20 cellular contexts compared by ENCODE assay signal in the genomic region with DNA sequence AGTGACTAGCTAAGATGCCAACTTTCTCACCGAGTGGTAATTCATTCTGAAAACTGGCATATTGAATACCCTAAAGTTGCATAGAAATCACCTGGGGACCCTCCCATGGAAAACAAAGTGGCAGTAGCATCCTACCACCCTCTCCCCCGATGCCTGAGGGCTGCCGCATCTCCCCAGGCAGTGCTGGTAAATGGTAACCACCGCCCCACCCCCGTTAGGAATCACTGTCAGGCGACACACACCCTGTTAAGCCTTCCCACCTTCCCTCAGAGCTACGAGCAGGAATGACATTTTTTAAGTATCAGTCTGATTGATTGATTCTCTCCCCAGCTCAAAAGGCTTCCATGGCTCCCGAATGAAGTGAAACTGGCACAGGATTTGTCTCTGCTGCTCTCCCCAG. TPM values are rescaled to one million over a fixed set of nuclear protein-coding genes. Genes with fewer than 3 reads are reported as not detected.
DNase-seq lines count a peak whose midpoint lies in the region; ATAC-seq and TF ChIP-seq lines count a peak whose summit lies in the region.
"Had no signal": no experiment of that assay in that cellular context is flagged by ENCODE, and none has a peak within 500 bp of the region (broad histone marks: within the 10 kb centered on the region; RNA-seq: fewer than 3 reads in every experiment).

No MANE protein-coding gene starts in this region.

- TF ChIP-seq CTCF in GM23338 (conservative IDR thresholded peaks at IDR 0.05; ENCODE audit: low read depth in 2 of 2) = no peak
- TF ChIP-seq CTCF in body of pancreas (IDR thresholded peaks at IDR 0.05) = no peak
- TF ChIP-seq CTCF in lower lobe of right lung (IDR thresholded peaks at IDR 0.05) = no peak
- TF ChIP-seq CTCF in suprapubic skin (IDR thresholded peaks at IDR 0.05) = no peak

- H3K4me3 ChIP-seq in GM23338 (no peak overlapping the region), body of pancreas (no peak overlapping the region), lower lobe of right lung (no peak overlapping the region), suprapubic skin (no peak overlapping the region)
- H3K4me3 ChIP-seq: PC-9 had no signal

- H3K27me3 ChIP-seq in GM23338 (ENCODE audit: insufficient read depth) (no peaks in the 10 kb centered on the region), body of pancreas (no peaks in the 10 kb centered on the region), lower lobe of right lung (ENCODE audit: low read depth) (no peaks in the 10 kb centered on the region), suprapubic skin (peaks cover 14% of the 10 kb centered on the region)
- H3K27me3 ChIP-seq: BE2C had no signal

- no peak for ATAC-seq in GM23338
- no peak for ATAC-seq in body of pancreas
- peak in 1 of 2 donors; percentile 1 for ATAC-seq in lower lobe of right lung
- ATAC-seq in left cardiac atrium = no peak

- no peak overlapping the region for H3K4me3 Mint-ChIP-seq in GM23338
- H3K4me3 Mint-ChIP-seq: CD4-positive, CD25-positive, alpha-beta regulatory T cell had no signal

- peaks cover 27% of the 10 kb centered on the region for H3K4me1 ChIP-seq in GM23338 (ENCODE audit: insufficient read depth)
- peaks cover 63% of the 10 kb centered on the region for H3K4me1 ChIP-seq in body of pancreas
- H3K4me1 ChIP-seq in lower lobe of right lung = peaks cover 26% of the 10 kb centered on the region
- peaks cover 4% of the 10 kb centered on the region for H3K4me1 ChIP-seq in suprapubic skin
- H3K4me1 ChIP-seq: BE2C had no signal

- H3F3A ChIP-seq in GM23338 (replicated peaks; ENCODE audit: low read depth) = 0 out of 2 replicates have a peak, but pooled peaks cover 5% of the 10 kb centered on the region

- H3K9me3 ChIP-seq in body of pancreas (no peaks in the 10 kb centered on the region), lower lobe of right lung (no peaks in the 10 kb centered on the region), suprapubic skin (no peaks in the 10 kb centered on the region)
- H3K9me3 ChIP-seq: BE2C, Caco-2 had no signal

- H3K9me3 Mint-ChIP-seq in GM23338 = no peaks in the 10 kb centered on the region
- H3K9me3 Mint-ChIP-seq: CD4-positive, CD25-positive, alpha-beta regulatory T cell had no signal

- peaks cover 47% of the 10 kb centered on the region for H3K4me1 Mint-ChIP-seq in GM23338

- TF ChIP-seq POLR2A in body of pancreas (IDR thresholded peaks at IDR 0.05) (no peak), suprapubic skin (IDR thresholded peaks at IDR 0.05) (no peak)

- no peaks in the 10 kb centered on the region for H3K27me3 Mint-ChIP-seq in GM23338 (ENCODE audit: insufficient read depth, low read depth, poor library complexity)
- H3K27me3 Mint-ChIP-seq: CD4-positive, CD25-positive, alpha-beta regulatory T cell had no signal

- DNase-seq in GM23338 (ENCODE audit: low spot score) (peak; percentile 21), body of pancreas (no peak), lower lobe of right lung (no peak), suprapubic skin (ENCODE audit: low spot score in 2 of 2) (no peak), left cardiac atrium (no peak), EL (no peak), NCI-H187 (lab: John Stamatoyannopoulos, UW) (no peak)
- DNase-seq: BE2C; Caco-2; CD4-positive, CD25-positive, alpha-beta regulatory T cell; GDM1; GOT3; MM.1S; NCI-H1092; NCI-H1436 treated with DMSO at 0.1 percent for 48 hours; NCI-H2029 treated with DMSO at 0.1 percent for 48 hours; NCI-H524; NCI-H82; PC-9 had no signal

- no peaks in the 10 kb centered on the region for H3K36me3 ChIP-seq in GM23338 (ENCODE audit: insufficient read depth)
- H3K36me3 ChIP-seq in body of pancreas (replicated peaks in 1 of 2; ENCODE audit: insufficient read depth in 1 of 2, low read depth in 2 of 2) = peaks cover 0 to 15% of the 10 kb centered on the region in 2 donors
- peaks cover 12% of the 10 kb centered on the region for H3K36me3 ChIP-seq in lower lobe of right lung
- no peaks in the 10 kb centered on the region for H3K36me3 ChIP-seq in suprapubic skin
- H3K36me3 ChIP-seq: BE2C had no signal

- H3K27ac ChIP-seq in GM23338 (ENCODE audit: low read depth) = no peak overlapping the region
- peak overlapping the region in 3 of 4 donors; percentile 36 to 78 (median 64) for H3K27ac ChIP-seq in body of pancreas
- peak overlapping the region; percentile 11 for H3K27ac ChIP-seq in lower lobe of right lung
- peak overlapping the region; percentile 28 for H3K27ac ChIP-seq in suprapubic skin

- intact Hi-C loops in body of pancreas (cut with DNase I) (no loop called here), lower lobe of right lung (cut with DNase I) (no loop called here), left cardiac atrium (cut with DNase I) (no loop called here)

- peak overlapping the region; percentile 81 for H3K27ac Mint-ChIP-seq in GM23338
- H3K27ac Mint-ChIP-seq: CD4-positive, CD25-positive, alpha-beta regulatory T cell had no signal

- no peaks in the 10 kb centered on the region for H4K20me1 ChIP-seq in GM23338 (replicated peaks; ENCODE audit: insufficient read depth)

- H3K79me2 ChIP-seq in GM23338 (replicated peaks; ENCODE audit: insufficient read depth) = no peaks in the 10 kb centered on the region

- no peak overlapping the region for H2AFZ ChIP-seq in GM23338
- H2AFZ ChIP-seq: PC-9 had no signal

- WGBS in body of pancreas, 2 donors = 68 to 71% methylated on average over 7 to 8 of the region's 8 CpGs
- 30% methylated on average over 8 of the region's 8 CpGs for WGBS in suprapubic skin

- no peak for TF ChIP-seq EP300 in suprapubic skin (IDR thresholded peaks at IDR 0.05)

- no peaks in the 10 kb centered on the region for H3K9me2 ChIP-seq in GM23338 (ENCODE audit: insufficient read depth)

- H3K4me2 ChIP-seq in GM23338 = no peak overlapping the region

- H3K36me3 Mint-ChIP-seq in GM23338 (ENCODE audit: low read depth) = peaks cover 7% of the 10 kb centered on the region
- H3K36me3 Mint-ChIP-seq: CD4-positive, CD25-positive, alpha-beta regulatory T cell had no signal

TF ChIP-seq in GM23338, 12 proteins besides CTCF, POLR2A, EP300 and RAD21:
- no peak for TF ChIP-seq CREB1 (CRISPR knock-in tag; IDR thresholded peaks at IDR 0.05; ENCODE audit: low read depth)
- TF ChIP-seq EZH2 (IDR thresholded peaks at IDR 0.05; ENCODE audit: low read depth, unreplicated experiment) = no peak
- TF ChIP-seq POLR2AphosphoS5 (IDR thresholded peaks at IDR 0.05; ENCODE audit: low read depth) = no peak
- TF ChIP-seq, protein P1, sequence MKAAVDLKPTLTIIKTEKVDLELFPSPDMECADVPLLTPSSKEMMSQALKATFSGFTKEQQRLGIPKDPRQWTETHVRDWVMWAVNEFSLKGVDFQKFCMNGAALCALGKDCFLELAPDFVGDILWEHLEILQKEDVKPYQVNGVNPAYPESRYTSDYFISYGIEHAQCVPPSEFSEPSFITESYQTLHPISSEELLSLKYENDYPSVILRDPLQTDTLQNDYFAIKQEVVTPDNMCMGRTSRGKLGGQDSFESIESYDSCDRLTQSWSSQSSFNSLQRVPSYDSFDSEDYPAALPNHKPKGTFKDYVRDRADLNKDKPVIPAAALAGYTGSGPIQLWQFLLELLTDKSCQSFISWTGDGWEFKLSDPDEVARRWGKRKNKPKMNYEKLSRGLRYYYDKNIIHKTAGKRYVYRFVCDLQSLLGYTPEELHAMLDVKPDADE (IDR thresholded peaks at IDR 0.05) = no peak
- TF ChIP-seq EZH2phosphoT487 (IDR thresholded peaks at IDR 0.05; ENCODE audit: unreplicated experiment) = no peak
- no peak for TF ChIP-seq ZNF114 (CRISPR knock-in tag; IDR thresholded peaks at IDR 0.05)
TF ChIP-seq in GM23338: peak in this region for 0.

RNA-seq across cellular contexts. Expression of a gene that starts 28.3 kb away (rescaled TPM):
- total RNA-seq in GM23338 (2014; rRNA removed; shearing (Covaris generic)) = 4.9 and 7.1 TPM in 2 replicates
- 1.6 and 2.3 TPM in 2 replicates for polyA plus RNA-seq in GM23338 (2016; fragmentation: Nextera tagmentation; extraction: Ambion mirVana)
- total RNA-seq in body of pancreas (10 to 100 TPM; 45.7 to 60.3 TPM), lower lobe of right lung (87.7 TPM), suprapubic skin (10 to 100 TPM in 2 of 4 donors, 1 to 10 TPM in 2; 5.9 to 36.7 (median 10.5) TPM), left cardiac atrium (not detected)
- total RNA-seq: CD4-positive, CD25-positive, alpha-beta regulatory T cell; LHCN-M2 had no signal
- polyA plus RNA-seq: CD4-positive, CD25-positive, alpha-beta regulatory T cell had no signal

RNA-seq across cellular contexts. Expression of a gene that starts 53.6 kb away (rescaled TPM):
- 5.4 and 6.5 TPM in 2 replicates for total RNA-seq in GM23338 (2014; rRNA removed; shearing (Covaris generic))
- polyA plus RNA-seq in GM23338 (2016; fragmentation: Nextera tagmentation; extraction: Ambion mirVana) = 2.1 and 3.1 TPM in 2 replicates
- 10 to 100 TPM in 1 of 2 donors, 1 to 10 TPM in 1; 7.0 to 14.8 TPM for total RNA-seq in body of pancreas
- 211 TPM for total RNA-seq in lower lobe of right lung
- 10 to 100 TPM in 1 of 4 donors, 1 to 10 TPM in 3; 4.3 to 16.4 (median 8.5) TPM for total RNA-seq in suprapubic skin
- total RNA-seq in left cardiac atrium = 10 to 100 TPM; 15.4 to 48.6 TPM
